Comparison of ENCODE assay signal across 8 cellular contexts in the genomic region with DNA sequence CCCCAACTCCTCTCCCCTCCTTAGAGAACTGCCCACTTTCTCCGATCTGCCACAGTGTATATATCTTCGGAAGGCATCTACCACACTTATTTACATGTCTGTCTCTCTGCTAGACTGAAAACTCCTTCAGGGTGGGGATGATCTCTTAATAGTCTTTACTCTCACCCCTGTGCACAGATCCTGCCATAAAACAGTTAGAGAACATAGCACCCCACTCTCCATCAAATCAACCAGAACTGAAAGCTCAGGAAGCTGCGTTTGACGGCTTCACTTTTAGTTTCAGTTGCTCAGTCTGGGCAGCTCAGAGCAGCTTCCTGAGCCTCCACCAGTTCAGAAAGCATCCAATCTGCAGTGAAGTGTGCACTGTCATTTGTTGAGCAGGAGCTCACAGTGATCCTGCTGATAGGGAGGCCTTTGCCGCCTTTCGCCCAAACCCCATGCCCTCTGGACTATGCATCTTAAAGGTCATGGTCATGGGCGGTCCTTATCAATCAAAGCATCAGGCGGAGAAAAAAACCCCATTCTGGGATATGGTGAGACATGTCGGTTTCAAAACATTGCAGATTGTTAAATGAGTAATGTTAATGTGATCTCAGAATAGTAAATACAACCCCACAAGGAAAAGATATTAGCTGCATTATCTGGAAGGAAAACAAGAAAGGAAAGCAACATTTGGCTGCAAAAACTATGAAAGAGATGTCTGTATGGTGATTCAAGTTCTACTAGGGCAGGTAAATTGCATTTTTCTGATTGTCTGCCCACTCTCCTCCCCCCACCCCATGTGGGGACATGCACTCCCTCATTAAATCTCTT.
DNase-seq lines count a peak whose midpoint lies in the region; ATAC-seq, FAIRE-seq and TF ChIP-seq lines count a peak whose summit lies in the region.

No MANE protein-coding gene starts in this region.

- BruUV-seq in HepG2 (replicated peaks; lab: Mats Ljungman, UMichigan) = no TSS peak

- no peaks in the 10 kb centered on the region for H4K20me1 ChIP-seq in HepG2 (ENCODE audit: insufficient read depth, low read length)

- 9% methylated on average over 9 of the region's 9 CpGs for WGBS in HepG2 (ENCODE audit: low lambda C conversion rate)

- H3K4me1 ChIP-seq in Peyer's patch = peaks cover 0 to 11% (median 1%) of the 10 kb centered on the region in 4 donors
- peaks cover 13% of the 10 kb centered on the region for H3K4me1 ChIP-seq in HepG2 (ENCODE audit: insufficient read depth, low read length)

- H3K9me3 ChIP-seq in Peyer's patch (no peaks in the 10 kb centered on the region), HepG2 (ENCODE audit: low read length) (no peaks in the 10 kb centered on the region)

- DNase-seq in GM12891 (ENCODE audit: insufficient read length, low spot score) = no peak
- peak in 2 of 3 donors; percentile 67 to 79 for DNase-seq in Peyer's patch
- peak; percentile 59 for DNase-seq in activated naive CD4-positive, alpha-beta T cell treated with anti-CD3 and anti-CD28 coated beads, Interleukin-2, amount 50 U/mL, for 16 hours
- peak; percentile 7 for DNase-seq in HepG2 (ENCODE audit: low spot score)
- peak; percentile 60 to 78 for DNase-seq in stimulated activated CD8-positive, alpha-beta memory T cell treated with anti-CD3 and anti-CD28 coated beads, Interleukin-7, amount 100 ng/mL, for 48 hours (ENCODE audit: extremely low read depth in 1 of 2, low read depth in 1 of 2)
- no peak for DNase-seq in HUDEP-2 (lab: John Stamatoyannopoulos, UW; ENCODE audit: unreplicated experiment in 76 of 76)
- DNase-seq in GOT3 (lab: John Stamatoyannopoulos, UW) = no peak

- CTCF ChIA-PET in HepG2 (lab: Yijun Ruan, JAX; ENCODE audit: low intra/inter-chr PET ratio, low total read pairs) = no interaction called here

- H3K27ac ChIP-seq in Peyer's patch = peak overlapping the region; percentile 65 to 80 (median 80)
- H3K27ac ChIP-seq in HepG2 (ENCODE audit: extremely low read length, insufficient read depth, low read length) = no peak overlapping the region

- H3K4me3 ChIP-seq in Peyer's patch = peak overlapping the region in 1 of 4 donors; percentile 10
- H3K4me3 ChIP-seq in HepG2 (replicated peaks in 1 of 3; ENCODE audit: insufficient read depth in 1 of 3, low read depth in 2 of 3, low read length in 3 of 3) = 0 out of 6 replicates have a peak overlapping the region, but pooled peaks of 1 of the 3 experiments have one; percentile 1

- H3K9ac ChIP-seq in HepG2 (ENCODE audit: insufficient read depth, low read depth, low read length) = no peak overlapping the region

- H2AFZ ChIP-seq in HepG2 (ENCODE audit: low read length) = no peak overlapping the region

- TF ChIP-seq EP300 in HepG2 (IDR thresholded peaks at IDR 0.05; ENCODE audit: low read depth in 2 of 2, low read length in 2 of 2) (no peak), HepG2 (CRISPR knock-in tag; IDR thresholded peaks at IDR 0.05; ENCODE audit: borderline replicate concordance) (no peak)

- intact Hi-C loops in HepG2 (cut with micrococcal nuclease; ENCODE audit: unreplicated experiment) = no loop called here

- FAIRE-seq in GM12891 (lab: Jason Lieb, UNC) (peak; percentile 99), HepG2 (lab: Jason Lieb, UNC) (no peak)

- TF ChIP-seq CTCF in Peyer's patch (IDR thresholded peaks at IDR 0.05) (no peak), HepG2 (CRISPR knock-in tag; IDR thresholded peaks at IDR 0.05) (no peak)

- H3K79me2 ChIP-seq in HepG2 (ENCODE audit: insufficient read depth, low read length) = no peaks in the 10 kb centered on the region

- in situ Hi-C loops in HepG2 (cut with HindIII; ENCODE audit: extremely low pct_ligation_motif_present, low pct_unique_long_range_greater_than_20kb) = no loop called here

- peak overlapping the region; percentile 1; the same call in 1 of the 2 replicates for H3K4me2 ChIP-seq in HepG2 (ENCODE audit: low read depth, low read length)

- peak; percentile 53 for ATAC-seq in HG02840 (IDR thresholded peaks at IDR 0.05; ENCODE audit: low FRiP score, unreplicated experiment)
- ATAC-seq in HepG2 = peak; percentile 78

- no peaks in the 10 kb centered on the region for H3K36me3 ChIP-seq in Peyer's patch
- no peaks in the 10 kb centered on the region for H3K36me3 ChIP-seq in HepG2 (replicated peaks in 1 of 2; ENCODE audit: control insufficient read depth in 1 of 2, insufficient read depth in 2 of 2, low read length in 2 of 2)

- H3K27me3 ChIP-seq in Peyer's patch = no peaks in the 10 kb centered on the region
- H3K27me3 ChIP-seq in HepG2 (ENCODE audit: control insufficient read depth in 1 of 2, insufficient read depth in 2 of 2, low read length in 2 of 2) = no peaks in the 10 kb centered on the region

- POLR2A ChIA-PET in HepG2 (lab: Yijun Ruan, JAX) = no interaction called here

- TF ChIP-seq RAD21 in HepG2 (CRISPR knock-in tag; IDR thresholded peaks at IDR 0.05) = no peak

- TF ChIP-seq POLR2A in GM12891 (IDR thresholded peaks at IDR 0.05; ENCODE audit: low read depth, low read length) = peak; percentile 43; the same call in 1 of the 2 replicates
- TF ChIP-seq POLR2A in Peyer's patch (IDR thresholded peaks at IDR 0.05) = peak in 1 of 2 donors; percentile 21
- TF ChIP-seq POLR2A in HepG2 (IDR thresholded peaks at IDR 0.05; ENCODE audit: insufficient read depth in 1 of 2, low read depth in 2 of 2, low read length in 2 of 2) = no peak

TF ChIP-seq in GM12891, 5 proteins besides CTCF, POLR2A, EP300 and RAD21:
- TF ChIP-seq POLR2AphosphoS5 (IDR thresholded peaks at IDR 0.05; ENCODE audit: low read depth, low read length) (0 out of 2 replicates have a peak, but pooled peaks have one; percentile 23), PAX5 (IDR thresholded peaks at IDR 0.05; ENCODE audit: insufficient read depth, low read length, severe bottlenecking) (no peak), POU2F2 (IDR thresholded peaks at IDR 0.05; ENCODE audit: low read depth, low read length) (peak; percentile 53; the same call in 1 of the 2 replicates), SPI1 (IDR thresholded peaks at IDR 0.05; ENCODE audit: low read depth, low read length) (0 out of 2 replicates have a peak, but pooled peaks have one; percentile 5), TAF1 (IDR thresholded peaks at IDR 0.05; ENCODE audit: low read depth, low read length) (0 out of 2 replicates have a peak, but pooled peaks have one; percentile 38)

TF ChIP-seq in HepG2, 621 proteins besides CTCF, POLR2A, EP300 and RAD21:
- TF ChIP-seq RFX5 (IDR thresholded peaks at IDR 0.05; ENCODE audit: low read depth, low read length) (peak; percentile 32; the same call in 1 of the 2 replicates), FIP1L1 (IDR thresholded peaks at IDR 0.05; ENCODE audit: borderline replicate concordance, insufficient read depth, low read depth, low read length) (no peak), HNF4A (CRISPR knock-in tag; IDR thresholded peaks at IDR 0.05) (peak; percentile 45; the same call in 1 of the 2 replicates), ZNF598 (CRISPR knock-in tag; IDR thresholded peaks at IDR 0.05; ENCODE audit: borderline replicate concordance) (no peak), ZFP36L1 (CRISPR knock-in tag; IDR thresholded peaks at IDR 0.05) (no peak), NR2F6 (IDR thresholded peaks at IDR 0.05) (peak; percentile 50; the same call in 1 of the 2 replicates), NR2F6 (CRISPR knock-in tag; IDR thresholded peaks at IDR 0.05) (peak; percentile 30; the same call in 1 of the 2 replicates)

Comparison
In these comparisons a context has a peak if more than half of its experiments do, and no peak if none do; other contexts are left out.
1. DNase-seq: peak in Peyer's patch (2 of 3), activated naive CD4-positive, alpha-beta T cell treated with anti-CD3 and anti-CD28 coated beads, Interleukin-2, amount 50 U/mL, for 16 hours (single experiment), HepG2 (single experiment) and stimulated activated CD8-positive, alpha-beta memory T cell treated with anti-CD3 and anti-CD28 coated beads, Interleukin-7, amount 100 ng/mL, for 48 hours (2 of 2); none in GM12891 (single experiment), HUDEP-2 (0 of 76) and GOT3 (single experiment).